Comparison of ENCODE assay signal across 19 cellular contexts in the genomic region with DNA sequence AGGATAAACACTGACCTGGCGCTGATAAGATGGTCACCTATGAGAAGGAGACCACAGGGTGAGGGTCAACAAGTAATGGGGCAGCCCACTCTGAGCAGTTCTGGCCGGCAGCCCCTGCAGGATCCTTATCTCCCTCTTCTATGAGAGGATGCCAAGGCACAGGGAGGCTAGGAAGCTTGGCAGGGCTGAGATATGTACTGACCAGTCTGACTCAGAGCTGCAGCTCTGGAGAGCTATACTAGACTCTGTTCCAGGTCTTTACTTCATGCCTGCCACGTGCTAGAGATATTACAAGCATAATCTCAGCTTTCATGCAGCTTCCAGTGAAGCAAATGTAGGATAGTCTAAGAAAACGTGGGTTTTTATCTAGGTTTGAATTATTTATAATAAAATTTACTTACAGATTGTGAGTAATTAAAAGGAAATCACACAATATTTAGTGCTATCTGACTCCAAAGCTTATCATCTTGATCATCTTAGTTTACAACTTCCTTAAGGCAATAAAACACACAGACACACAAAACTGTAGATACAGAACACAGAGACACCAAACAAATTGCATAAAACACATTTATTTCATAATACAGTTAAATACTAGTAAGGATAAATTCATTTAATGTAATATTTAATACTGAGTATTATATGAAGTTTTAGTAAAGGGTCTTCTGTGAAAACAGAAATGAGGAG. TPM values are rescaled to one million over a fixed set of nuclear protein-coding genes. Genes with fewer than 3 reads are reported as not detected.
DNase-seq lines count a peak whose midpoint lies in the region; ATAC-seq, FAIRE-seq and TF ChIP-seq lines count a peak whose summit lies in the region.
"Had no signal": no experiment of that assay in that cellular context is flagged by ENCODE, and none has a peak within 500 bp of the region (broad histone marks: within the 10 kb centered on the region; RNA-seq: fewer than 3 reads in every experiment).

No MANE protein-coding gene starts in this region.

- H4K20me1 ChIP-seq in IMR-90 (ENCODE audit: insufficient read depth, low read length): no peaks in the 10 kb centered on the region

- BruUV-seq in IMR-90 (replicated peaks; lab: Mats Ljungman, UMichigan): no TSS peak

- H2AK9ac ChIP-seq in IMR-90 (replicated peaks; ENCODE audit: low read depth, low read length, poor library complexity): no peak overlapping the region

- no peak overlapping the region for H2BK5ac ChIP-seq in IMR-90 (ENCODE audit: low read depth, low read length, poor library complexity, severe bottlenecking)

- H3K27me3 ChIP-seq in IMR-90 (ENCODE audit: control insufficient read depth, insufficient read depth, low read length): no peaks in the 10 kb centered on the region
- H3K27me3 ChIP-seq: neutrophil had no signal

- no peak overlapping the region for H4K91ac ChIP-seq in IMR-90 (ENCODE audit: insufficient read depth, low read depth, low read length)

- H3K4me3 Mint-ChIP-seq in endothelial cell (ENCODE audit: unreplicated experiment): peak overlapping the region; percentile 28
- no peak overlapping the region for H3K4me3 Mint-ChIP-seq in naive thymus-derived CD8-positive, alpha-beta T cell
- H3K4me3 Mint-ChIP-seq: activated naive CD8-positive, alpha-beta T cell treated with anti-CD3 and anti-CD28 coated beads, Interleukin-2, amount 10 ng/mL, durations not matched to agents 7 days and 5 days had no signal

- H3K9me1 ChIP-seq in IMR-90 (ENCODE audit: insufficient read depth, low read length): peaks cover 10% of the 10 kb centered on the region

- no peak for TF ChIP-seq CTCF in AG10803 (conservative IDR thresholded peaks at IDR 0.05; ENCODE audit: low read length)
- TF ChIP-seq CTCF in IMR-90 (conservative IDR thresholded peaks at IDR 0.05; ENCODE audit: low read depth, low read length): no peak
- TF ChIP-seq CTCF in endothelial cell (IDR thresholded peaks at IDR 0.05; ENCODE audit: unreplicated experiment): no peak

- no peak overlapping the region for H3K9ac ChIP-seq in IMR-90 (ENCODE audit: low read depth, low read length)

- no peak overlapping the region for H4K8ac ChIP-seq in IMR-90 (ENCODE audit: low read depth in 2 of 2, low read length in 2 of 2)

- no peaks in the 10 kb centered on the region for H3K27me3 Mint-ChIP-seq in endothelial cell (ENCODE audit: unreplicated experiment)
- H3K27me3 Mint-ChIP-seq in naive thymus-derived CD8-positive, alpha-beta T cell: no peaks in the 10 kb centered on the region
- H3K27me3 Mint-ChIP-seq: activated naive CD8-positive, alpha-beta T cell treated with anti-CD3 and anti-CD28 coated beads, Interleukin-2, amount 10 ng/mL, durations not matched to agents 7 days and 5 days had no signal

- no peak overlapping the region for H3K27ac Mint-ChIP-seq in endothelial cell (ENCODE audit: unreplicated experiment)
- H3K27ac Mint-ChIP-seq in naive thymus-derived CD8-positive, alpha-beta T cell: peak overlapping the region in 7 of 10 donors; percentile 22 to 88 (median 47)
- H3K27ac Mint-ChIP-seq: activated naive CD8-positive, alpha-beta T cell treated with anti-CD3 and anti-CD28 coated beads, Interleukin-2, amount 10 ng/mL, durations not matched to agents 7 days and 5 days had no signal

- WGBS in IMR-90 (ENCODE audit: extremely low coverage in 2 of 2, insufficient read length in 1 of 2), 2 experiments: 100% methylated on average over 1 of the region's 4 CpGs; no CpG with 5 or more reads in 1 of the 2 experiments

- intact Hi-C loops in IMR-90 (cut with micrococcal nuclease): no loop called here

- no peak overlapping the region for H3K4me3 ChIP-seq in AG10803 (ENCODE audit: low read length)
- no peak overlapping the region for H3K4me3 ChIP-seq in IMR-90 (ENCODE audit: insufficient read depth, low read depth, low read length)
- H3K4me3 ChIP-seq: HAP-1 had no signal

- H2BK15ac ChIP-seq in IMR-90 (ENCODE audit: low read depth, low read length): no peak overlapping the region

- no peak overlapping the region for H4K5ac ChIP-seq in IMR-90 (ENCODE audit: low read depth, low read length)

- no peak overlapping the region for H3K23ac ChIP-seq in IMR-90 (ENCODE audit: low read depth, low read length)

- H3K79me1 ChIP-seq in IMR-90 (ENCODE audit: low read depth in 1 of 2, low read length in 2 of 2): peaks cover 9 to 30% of the 10 kb centered on the region in 2 experiments; a peak in 3 of 4 replicates

- no peak overlapping the region for H3K4me2 ChIP-seq in IMR-90 (ENCODE audit: low read depth, low read length)

- H3K4me1 ChIP-seq in IMR-90 (ENCODE audit: control insufficient read depth, insufficient read depth, low read length): 0 out of 2 replicates have a peak, but pooled peaks cover 1% of the 10 kb centered on the region
- H3K4me1 ChIP-seq: HAP-1 had no signal

- peaks cover 32% of the 10 kb centered on the region for H3K36me3 Mint-ChIP-seq in endothelial cell (ENCODE audit: low read depth, unreplicated experiment)
- H3K36me3 Mint-ChIP-seq in naive thymus-derived CD8-positive, alpha-beta T cell: peaks cover 5 to 83% (median 19%) of the 10 kb centered on the region in 3 donors

- H2BK20ac ChIP-seq in IMR-90 (ENCODE audit: low read depth, low read length): no peak overlapping the region

- peak; percentile 86 for ATAC-seq in IMR-90 (ENCODE audit: low read depth)
- ATAC-seq in naive thymus-derived CD8-positive, alpha-beta T cell: no peak
- no peak for ATAC-seq in HG02938 (IDR thresholded peaks at IDR 0.05; ENCODE audit: unreplicated experiment)
- ATAC-seq in HG02642 (IDR thresholded peaks at IDR 0.05; ENCODE audit: poor library complexity, unreplicated experiment): no peak
- ATAC-seq in GM18870 (IDR thresholded peaks at IDR 0.05; ENCODE audit: unreplicated experiment): no peak

- no peak overlapping the region for H3K4ac ChIP-seq in IMR-90 (ENCODE audit: low read depth, low read length)

- no peak overlapping the region for H3K18ac ChIP-seq in IMR-90 (ENCODE audit: low read depth, low read length)

- no peaks in the 10 kb centered on the region for H3K4me1 Mint-ChIP-seq in endothelial cell (ENCODE audit: unreplicated experiment)
- H3K4me1 Mint-ChIP-seq in naive thymus-derived CD8-positive, alpha-beta T cell: peaks cover 2 to 17% (median 4%) of the 10 kb centered on the region in 4 donors

- H3K27ac ChIP-seq in IMR-90 (ENCODE audit: insufficient read depth, low read length): no peak overlapping the region
- H3K27ac ChIP-seq: epithelial cell of prostate, neutrophil had no signal

- TF ChIP-seq POLR2A in IMR-90 (IDR thresholded peaks at IDR 0.05; ENCODE audit: low read depth, low read length): no peak
- TF ChIP-seq POLR2A in H54 (IDR thresholded peaks at IDR 0.05; ENCODE audit: low read depth, low read length): no peak

- H3K9me3 Mint-ChIP-seq in endothelial cell (ENCODE audit: unreplicated experiment): no peaks in the 10 kb centered on the region
- H3K9me3 Mint-ChIP-seq in naive thymus-derived CD8-positive, alpha-beta T cell: no peaks in the 10 kb centered on the region
- H3K9me3 Mint-ChIP-seq: activated naive CD8-positive, alpha-beta T cell treated with anti-CD3 and anti-CD28 coated beads, Interleukin-2, amount 10 ng/mL, durations not matched to agents 7 days and 5 days had no signal

- no peak for FAIRE-seq in H54 (lab: Jason Lieb, UNC)
- FAIRE-seq: GM19239, keratinocyte had no signal

- dilution Hi-C loops in IMR-90 (cut with HindIII; ENCODE audit: low sequenced_read_pairs, unreplicated experiment): no loop called here

- H3K56ac ChIP-seq in IMR-90 (ENCODE audit: extremely low read depth, insufficient read depth, low read length): no peak overlapping the region

- TF ChIP-seq RAD21 in IMR-90 (IDR thresholded peaks at IDR 0.05; ENCODE audit: low read length): no peak

- H2AFZ ChIP-seq in IMR-90 (replicated peaks; ENCODE audit: low read length, poor library complexity): no peak overlapping the region

- in situ Hi-C loops in IMR-90 (cut with MboI; ENCODE audit: low sequenced_read_pairs): no loop called here

- no peaks in the 10 kb centered on the region for H3K9me3 ChIP-seq in IMR-90 (ENCODE audit: control insufficient read depth, insufficient read depth, low read length)
- H3K9me3 ChIP-seq: HAP-1, neutrophil had no signal

- peak; percentile 61 for DNase-seq in AG10803 (ENCODE audit: low read depth)
- peak; percentile 73 for DNase-seq in IMR-90
- DNase-seq in endothelial cell (ENCODE audit: low spot score): no peak
- DNase-seq in naive thymus-derived CD8-positive, alpha-beta T cell: no peak
- no peak for DNase-seq in H54 (ENCODE audit: insufficient read length, low spot score)
- DNase-seq: activated CD4-positive, alpha-beta T cell treated with anti-CD3 and anti-CD28 coated beads for 4 hours; activated naive CD8-positive, alpha-beta T cell treated with anti-CD3 and anti-CD28 coated beads, Interleukin-2, amount 10 ng/mL, durations not matched to agents 7 days and 5 days; COR-L47; KBM-7; NCI-H345; SHP77 had no signal

- peaks cover 39% of the 10 kb centered on the region for H3K36me3 ChIP-seq in IMR-90 (ENCODE audit: control insufficient read depth, insufficient read depth, low read length)

- CTCF ChIA-PET in IMR-90 (lab: Yijun Ruan, JAX): no interaction called here

- POLR2A ChIA-PET in IMR-90 (lab: Charles Lee; ENCODE audit: unreplicated experiment): interaction anchor here (0.5 kb wide), 1 partner anchor 23 kb away, joined by 3 read pairs; no protein-coding TSS in a partner anchor
- POLR2A ChIA-PET in naive thymus-derived CD8-positive, alpha-beta T cell (lab: Charles Lee): interaction anchor here (0.5 kb wide), 1 partner anchor 1772 kb away, joined by 5 read pairs; no protein-coding TSS in a partner anchor

- H2AK5ac ChIP-seq in IMR-90 (ENCODE audit: low read depth, low read length): no peak overlapping the region

- no peak overlapping the region for H2BK120ac ChIP-seq in IMR-90 (ENCODE audit: low read depth, low read length)

- no peak overlapping the region for H3K14ac ChIP-seq in IMR-90 (replicated peaks; ENCODE audit: low read depth, low read length)

TF ChIP-seq in IMR-90, 13 proteins besides CTCF, POLR2A, EP300 and RAD21 (continues in another document):
- TF ChIP-seq MXI1 (IDR thresholded peaks at IDR 0.05; ENCODE audit: borderline replicate concordance, low read depth, low read length): 0 out of 2 replicates have a peak, but pooled peaks have one; percentile 46
- TF ChIP-seq CHD1 (IDR thresholded peaks at IDR 0.05; ENCODE audit: low read depth, low read length): no peak

RNA-seq across cellular contexts. Expression of gene GIT2, which starts 32.3 kb away (rescaled TPM):
- 60.5 and 71.9 TPM in 2 replicates for total RNA-seq in IMR-90 (2012; rRNA removed)
- polyA plus RNA-seq in IMR-90 (2012; rRNA removed): 43.0 and 48.0 TPM in 2 replicates
- 20.8 and 21.1 TPM in 2 replicates for polyA plus RNA-seq in IMR-90 (2012; cell fraction: cytosol; rRNA removed)
- 42.7 and 138 TPM in 2 replicates for polyA plus RNA-seq in IMR-90 (2012; cell fraction: nucleus; rRNA removed; ENCODE audit: low replicate concordance)
- 89.1 TPM for total RNA-seq in endothelial cell (ENCODE audit: unreplicated experiment)
- 100 to 1,000 TPM in 1 of 2 experiments, 10 to 100 TPM in 1; 99.0 to 102 TPM for total RNA-seq in naive thymus-derived CD8-positive, alpha-beta T cell
- polyA plus RNA-seq in naive thymus-derived CD8-positive, alpha-beta T cell: 10 to 100 TPM; 54.9 to 67.4 (median 57.6) TPM

RNA-seq across cellular contexts. Expression of gene ANKRD13A, which starts 35.3 kb away (rescaled TPM):
- 364 and 449 TPM in 2 replicates for total RNA-seq in IMR-90 (2012; rRNA removed)
- 299 and 308 TPM in 2 replicates for polyA plus RNA-seq in IMR-90 (2012; rRNA removed)
- polyA plus RNA-seq in IMR-90 (2012; cell fraction: cytosol; rRNA removed): 51.0 and 243 TPM in 2 replicates
- polyA plus RNA-seq in IMR-90 (2012; cell fraction: nucleus; rRNA removed; ENCODE audit: low replicate concordance): 516 and 695 TPM in 2 replicates
- 55.4 TPM for total RNA-seq in endothelial cell (ENCODE audit: unreplicated experiment)
- 10 to 100 TPM; 56.8 to 61.7 TPM for total RNA-seq in naive thymus-derived CD8-positive, alpha-beta T cell
- polyA plus RNA-seq in naive thymus-derived CD8-positive, alpha-beta T cell: 10 to 100 TPM; 37.0 to 45.9 (median 40.1) TPM

Comparison
In these comparisons a context has a peak if more than half of its experiments do, and no peak if none do; other contexts are left out.
1. DNase-seq: peak in AG10803 (single experiment) and IMR-90 (single experiment); none in endothelial cell (single experiment), naive thymus-derived CD8-positive, alpha-beta T cell (0 of 10) and H54 (single experiment).